Comparison of ENCODE assay signal across 14 cellular contexts in genomic region chr4:149347139-149347538, GRCh38.
"Had no signal": no experiment of that assay in that cellular context is flagged by ENCODE, and none has a peak within 500 bp of the region (broad histone marks: within the 10 kb centered on the region; RNA-seq: fewer than 3 reads in every experiment).

No MANE protein-coding gene starts in this region.

- H3K27ac Mint-ChIP-seq: activated B cell treated with CpG ODN at 0.5 μM for 24 hours; activated CD4-positive, alpha-beta T cell treated with anti-CD3 and anti-CD28 coated beads, Interleukin-2, amount 10 ng/mL, durations not matched to agents 24 days and 14 days; activated naive CD8-positive, alpha-beta T cell treated with anti-CD3 and anti-CD28 coated beads for 36 hours; activated T-cell treated with anti-CD3 and anti-CD28 coated beads, Interleukin-2, amount 50 U/mL, for 72 hours; natural killer cell treated with Interleukin-12 subunit alpha and Interleukin-12 subunit beta and Interleukin-15 and Interleukin-18, amount 100 ng/mL, for 72 hours; stimulated activated memory B cell treated with anti-CD40 and anti-IgM and Interleukin-4, amounts not matched to agents 10 μg/mL and 1 μg/mL and 100 μg/mL, for 72 hours had no signal

- H3K27ac ChIP-seq: cardiac muscle cell, dorsolateral prefrontal cortex had no signal

- H3K9me3 Mint-ChIP-seq: activated B cell treated with CpG ODN at 0.5 μM for 24 hours; activated CD4-positive, alpha-beta T cell treated with anti-CD3 and anti-CD28 coated beads, Interleukin-2, amount 10 ng/mL, durations not matched to agents 24 days and 14 days; activated naive CD8-positive, alpha-beta T cell treated with anti-CD3 and anti-CD28 coated beads for 36 hours; activated T-cell treated with anti-CD3 and anti-CD28 coated beads, Interleukin-2, amount 50 U/mL, for 72 hours; stimulated activated memory B cell treated with anti-CD40 and anti-IgM and Interleukin-4, amounts not matched to agents 10 μg/mL and 1 μg/mL and 100 μg/mL, for 72 hours had no signal

- H3K27me3 ChIP-seq: cardiac muscle cell, dorsolateral prefrontal cortex had no signal

- DNase-seq: activated B cell treated with CpG ODN at 0.5 μM for 24 hours; activated CD4-positive, alpha-beta T cell treated with anti-CD3 and anti-CD28 coated beads, Interleukin-2, amount 10 ng/mL, durations not matched to agents 24 days and 14 days; activated CD8-positive, alpha-beta memory T cell treated with anti-CD3 and anti-CD28 coated beads, Interleukin-2, amount 50 U/mL, for 48 hours; activated gamma-delta T cell treated with Interleukin-2 at 50 U/mL for 16 hours; activated naive CD8-positive, alpha-beta T cell treated with anti-CD3 and anti-CD28 coated beads for 36 hours; activated T-cell treated with anti-CD3 and anti-CD28 coated beads, Interleukin-2, amount 50 U/mL, for 72 hours; dorsolateral prefrontal cortex; head of caudate nucleus; kidney glomerular epithelial cell; mesenchymal stem cell; T-helper 2 cell had no signal

- H3K27me3 Mint-ChIP-seq: activated B cell treated with CpG ODN at 0.5 μM for 24 hours; activated CD4-positive, alpha-beta T cell treated with anti-CD3 and anti-CD28 coated beads, Interleukin-2, amount 10 ng/mL, durations not matched to agents 24 days and 14 days; activated naive CD8-positive, alpha-beta T cell treated with anti-CD3 and anti-CD28 coated beads for 36 hours; natural killer cell treated with Interleukin-12 subunit alpha and Interleukin-12 subunit beta and Interleukin-15 and Interleukin-18, amount 100 ng/mL, for 72 hours; stimulated activated memory B cell treated with anti-CD40 and anti-IgM and Interleukin-4, amounts not matched to agents 10 μg/mL and 1 μg/mL and 100 μg/mL, for 72 hours had no signal

- H3K4me1 Mint-ChIP-seq: activated B cell treated with CpG ODN at 0.5 μM for 24 hours; activated CD4-positive, alpha-beta T cell treated with anti-CD3 and anti-CD28 coated beads, Interleukin-2, amount 10 ng/mL, durations not matched to agents 24 days and 14 days; activated naive CD8-positive, alpha-beta T cell treated with anti-CD3 and anti-CD28 coated beads for 36 hours; stimulated activated memory B cell treated with anti-CD40 and anti-IgM and Interleukin-4, amounts not matched to agents 10 μg/mL and 1 μg/mL and 100 μg/mL, for 72 hours had no signal

- H3K4me3 Mint-ChIP-seq: activated B cell treated with CpG ODN at 0.5 μM for 24 hours; activated CD4-positive, alpha-beta T cell treated with anti-CD3 and anti-CD28 coated beads, Interleukin-2, amount 10 ng/mL, durations not matched to agents 24 days and 14 days; activated naive CD8-positive, alpha-beta T cell treated with anti-CD3 and anti-CD28 coated beads for 36 hours; activated T-cell treated with anti-CD3 and anti-CD28 coated beads, Interleukin-2, amount 50 U/mL, for 72 hours; natural killer cell treated with Interleukin-12 subunit alpha and Interleukin-12 subunit beta and Interleukin-15 and Interleukin-18, amount 100 ng/mL, for 72 hours; stimulated activated memory B cell treated with anti-CD40 and anti-IgM and Interleukin-4, amounts not matched to agents 10 μg/mL and 1 μg/mL and 100 μg/mL, for 72 hours had no signal

- H3K4me3 ChIP-seq: cardiac muscle cell, dorsolateral prefrontal cortex had no signal

- H3K36me3 Mint-ChIP-seq: activated naive CD8-positive, alpha-beta T cell treated with anti-CD3 and anti-CD28 coated beads for 36 hours; natural killer cell treated with Interleukin-12 subunit alpha and Interleukin-12 subunit beta and Interleukin-15 and Interleukin-18, amount 100 ng/mL, for 72 hours; stimulated activated memory B cell treated with anti-CD40 and anti-IgM and Interleukin-4, amounts not matched to agents 10 μg/mL and 1 μg/mL and 100 μg/mL, for 72 hours had no signal

- H3K36me3 ChIP-seq: cardiac muscle cell had no signal
